Comparison of ENCODE assay signal across 14 cellular contexts in the genomic region with DNA sequence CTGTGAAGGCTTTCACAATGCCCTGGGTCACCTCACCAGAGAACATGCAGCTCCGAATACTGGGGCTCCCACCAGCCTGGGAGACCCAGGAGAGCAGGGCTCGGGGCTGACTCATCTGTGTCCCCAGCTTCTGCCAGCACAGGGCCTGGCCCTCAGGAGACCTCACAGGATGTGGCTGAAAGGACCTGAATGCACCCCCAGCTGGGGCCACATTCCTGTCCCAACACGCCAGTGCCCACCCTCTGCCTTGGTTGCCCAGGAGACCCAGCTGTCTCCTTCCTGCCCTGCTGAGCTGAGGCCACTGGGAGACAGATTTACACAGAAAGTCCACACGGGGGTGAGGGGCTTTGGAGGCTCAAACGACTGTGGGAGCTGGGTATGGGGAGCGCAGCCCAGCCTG. TPM values are rescaled to one million over a fixed set of nuclear protein-coding genes. Genes with fewer than 3 reads are reported as not detected.
DNase-seq lines count a peak whose midpoint lies in the region; ATAC-seq, FAIRE-seq and TF ChIP-seq lines count a peak whose summit lies in the region.
"Had no signal": no experiment of that assay in that cellular context is flagged by ENCODE, and none has a peak within 500 bp of the region (broad histone marks: within the 10 kb centered on the region; RNA-seq: fewer than 3 reads in every experiment).

No MANE protein-coding gene starts in this region.

- H2BK20ac ChIP-seq in H1 (ENCODE audit: low read length), result 0 out of 2 replicates have a peak overlapping the region, but pooled peaks have one; percentile 24

- peak overlapping the region; percentile 41; the same call in 1 of the 2 replicates for H2AK5ac ChIP-seq in H1 (ENCODE audit: low read depth, low read length)

- H2BK5ac ChIP-seq in H1 (ENCODE audit: low read depth, low read length), result peak overlapping the region; percentile 83; the same call in 1 of the 2 replicates

- H3K4me2 ChIP-seq in H1 (ENCODE audit: insufficient read depth in 1 of 2, low read depth in 2 of 2, low read length in 2 of 2), result peak overlapping the region in 1 of 2 experiments; percentile 30; a peak in 3 of 4 replicates

- H3K27ac ChIP-seq in H1 (ENCODE audit: low read depth, low read length), result peak overlapping the region; percentile 13; the same call in 1 of the 2 replicates
- H3K27ac ChIP-seq: ovary had no signal

- H2BK15ac ChIP-seq in H1 (ENCODE audit: low read length), result no peak overlapping the region

- no peak for TF ChIP-seq CTCF in GM13976 (IDR thresholded peaks at IDR 0.05; ENCODE audit: borderline replicate concordance, control extremely low read depth, extremely low read depth, insufficient read depth, missing control alignments)
- TF ChIP-seq CTCF in H1 (IDR thresholded peaks at IDR 0.05; ENCODE audit: control extremely low read depth in 1 of 3, insufficient read depth in 1 of 3, low read depth in 1 of 3, low read length in 3 of 3), result no peak

- no peaks in the 10 kb centered on the region for H3K36me3 ChIP-seq in H1 (ENCODE audit: control insufficient read depth in 2 of 4, insufficient read depth in 4 of 4, low read length in 3 of 4)
- H3K36me3 ChIP-seq: ovary had no signal

- POLR2A ChIA-PET in H1 (lab: Charles Lee; ENCODE audit: partially characterized antibody), result interaction anchor here (0.8 to 3.7 kb wide), 9 partner anchors 8 to 167 kb away, joined by 3 to 36 read pairs (median 4); a partner anchor contains a TSS

- H3K4ac ChIP-seq in H1 (replicated peaks; ENCODE audit: insufficient read length, low read depth, low read length), result no peak overlapping the region

- WGBS in H1 (ENCODE audit: extremely low coverage in 1 of 2, insufficient coverage in 1 of 2, insufficient read length in 1 of 2, insufficient replicate concordance in 2 of 2, low coverage in 1 of 2, low lambda C conversion rate in 2 of 2, missing lambda C conversion rate in 1 of 2), 2 experiments, result 50% methylated on average over 6 of the region's 6 CpGs; no CpG with 5 or more reads in 1 of the 2 experiments

- H3K79me1 ChIP-seq in H1 (ENCODE audit: low read depth, low read length), result no peaks in the 10 kb centered on the region

- in situ Hi-C loops in GM13976 (cut with MboI; ENCODE audit: low sequenced_read_pairs, unreplicated experiment), result no loop called here

- TF ChIP-seq RAD21 in H1 (IDR thresholded peaks at IDR 0.05 in 1 of 2, conservative IDR thresholded peaks at IDR 0.05 in 1 of 2; ENCODE audit: low read depth in 2 of 2, low read length in 2 of 2), result no peak

- TF ChIP-seq POLR2A in H1 (IDR thresholded peaks at IDR 0.05; ENCODE audit: control extremely low read depth in 1 of 2, low read depth in 2 of 2, low read length in 2 of 2), result no peak

- peak overlapping the region; percentile 54 for H4K8ac ChIP-seq in H1 (ENCODE audit: extremely low read depth, insufficient read depth, low read length)

- H3K18ac ChIP-seq in H1 (ENCODE audit: extremely low read depth, low read length), result peak overlapping the region; percentile 17

- CTCF ChIA-PET in H1 (lab: Charles Lee; ENCODE audit: partially characterized antibody), result interaction anchor here (0.5 to 14.7 kb wide), 12 partner anchors 9 to 182 kb away, joined by 3 to 285 read pairs (median 4); a partner anchor contains a TSS

- peak; percentile 28 for DNase-seq in GM13976 (ENCODE audit: low spot score)
- DNase-seq in NCI-H345 (lab: John Stamatoyannopoulos, UW), result peak; percentile 54
- peak; percentile 64 to 65 for DNase-seq in H1 (ENCODE audit: low read depth in 1 of 2, low spot score in 2 of 2)
- peak; percentile 61 for DNase-seq in retina
- DNase-seq in stimulated activated naive CD4-positive, alpha-beta T cell (lab: John Stamatoyannopoulos, UW), result no peak
- DNase-seq: activated CD4-positive, alpha-beta T cell treated with anti-CD3 and anti-CD28 coated beads for 4 hours; cerebellar nuclear complex; NCI-H524 treated with DMSO at 0.1 percent for 48 hours had no signal

- H2AFZ ChIP-seq in H1 (ENCODE audit: low read length), result no peak overlapping the region

- TF ChIP-seq EP300 in H1 (IDR thresholded peaks at IDR 0.05; ENCODE audit: borderline replicate concordance in 1 of 2, low read depth in 2 of 2, low read length in 2 of 2), result no peak

- no peaks in the 10 kb centered on the region for H3K79me2 ChIP-seq in H1 (ENCODE audit: control insufficient read depth in 1 of 2, insufficient read depth in 2 of 2, low read length in 2 of 2)

- no peak overlapping the region for H3K14ac ChIP-seq in H1 (ENCODE audit: insufficient read length)

- H3K9me3 ChIP-seq in H1 (ENCODE audit: insufficient read depth in 2 of 2, low read depth in 1 of 2, low read length in 1 of 2), result no peaks in the 10 kb centered on the region
- H3K9me3 ChIP-seq: ovary had no signal

- peak overlapping the region; percentile 90; the same call in 1 of the 2 replicates for H2BK12ac ChIP-seq in H1 (ENCODE audit: low read depth, low read length)

- no peaks in the 10 kb centered on the region for H3K27me3 ChIP-seq in H1 (replicated peaks in 1 of 4; ENCODE audit: control insufficient read depth in 3 of 4, extremely low read depth in 1 of 4, insufficient read depth in 3 of 4, low read length in 3 of 4)
- H3K27me3 ChIP-seq: ovary had no signal

- H4K91ac ChIP-seq in H1 (replicated peaks; ENCODE audit: insufficient read length, low read length), result peak overlapping the region; percentile 94

- FAIRE-seq in H1 (lab: Jason Lieb, UNC), result no peak
- FAIRE-seq: frontal cortex had no signal

- H4K20me1 ChIP-seq in H1 (replicated peaks in 1 of 2; ENCODE audit: control insufficient read depth in 1 of 2, insufficient read depth in 2 of 2, low read length in 2 of 2), result no peaks in the 10 kb centered on the region

- H3K23ac ChIP-seq in H1 (ENCODE audit: insufficient read length), result no peak overlapping the region

- peaks cover 0 to 16% (median 10%) of the 10 kb centered on the region in 4 experiments; a peak in 6 of 7 replicates for H3K4me1 ChIP-seq in H1 (replicated peaks in 1 of 4; ENCODE audit: control insufficient read depth in 3 of 4, insufficient read depth in 4 of 4, low read length in 3 of 4)

- no peak overlapping the region for H2BK120ac ChIP-seq in H1 (replicated peaks; ENCODE audit: low read depth, low read length)

- peak overlapping the region; percentile 31 for H4K5ac ChIP-seq in H1 (ENCODE audit: insufficient read length, low read depth, low read length)

- H3K9ac ChIP-seq in H1 (replicated peaks in 1 of 4; ENCODE audit: extremely low read depth in 1 of 4, low read depth in 3 of 4, low read length in 3 of 4), result no peak overlapping the region; a peak in 1 of 7 replicates

- no peaks in the 10 kb centered on the region for H3K23me2 ChIP-seq in H1 (ENCODE audit: low read depth, low read length)

- H3K4me3 ChIP-seq in H1 (ENCODE audit: extremely low read depth in 1 of 4, insufficient read depth in 2 of 4, low read depth in 3 of 4, low read length in 4 of 4), result no peak overlapping the region
- H3K4me3 ChIP-seq: ovary had no signal

- H3K56ac ChIP-seq in H1 (replicated peaks; ENCODE audit: insufficient read length, low read depth, low read length), result no peak overlapping the region

- ATAC-seq in HG02870 (IDR thresholded peaks at IDR 0.05; ENCODE audit: unreplicated experiment), result no peak
- no peak for ATAC-seq in GM21619 (IDR thresholded peaks at IDR 0.05; ENCODE audit: unreplicated experiment)
- ATAC-seq: stimulated activated memory B cell treated with anti-CD40 and anti-IgM and Interleukin-4, amounts not matched to agents 10 μg/mL and 1 μg/mL and 100 μg/mL, for 72 hours had no signal

RNA-seq across cellular contexts. Expression of a gene that starts 11.9 kb away (rescaled TPM):
- total RNA-seq in H1 (2021; fragmentation: NEBNext Ultra II Directional; extraction: Animal tissue kit (Norgen Biotek cat#: 25700)), result 42.5 and 44.5 TPM in 2 replicates
- 48.7 and 77.3 TPM in 2 replicates for polyA plus RNA-seq in H1 (2011; rRNA removed)
- polyA plus RNA-seq in H1 (2011; cell fraction: cytosol; rRNA removed), result 61.0 TPM
- 97.8 TPM for polyA plus RNA-seq in H1 (2011; cell fraction: nucleus; rRNA removed)
- polyA plus RNA-seq in H1 (2012, experiment 1 of 2), result 33.8 to 48.3 TPM (median 44.2 TPM) in 4 replicates
- 52.5 TPM for polyA plus RNA-seq in H1 (2012, experiment 2 of 2)
- 28.4 TPM for polyA plus RNA-seq in H1 (2013, experiment 1 of 2)
- 25.3 TPM for polyA plus RNA-seq in H1 (2013, experiment 2 of 2)
- 22.1 and 33.4 TPM in 2 replicates for polyA minus RNA-seq in H1 (2011; rRNA and poly(A)+ RNA removed)
- polyA minus RNA-seq in H1 (2011; cell fraction: cytosol; rRNA and poly(A)+ RNA removed), result 19.2 TPM
- 26.0 TPM for polyA minus RNA-seq in H1 (2011; cell fraction: nucleus; rRNA and poly(A)+ RNA removed)

RNA-seq across cellular contexts. Expression of a gene that starts 37.4 kb away (rescaled TPM):
- 8.4 and 9.7 TPM in 2 replicates for total RNA-seq in H1 (2021; fragmentation: NEBNext Ultra II Directional; extraction: Animal tissue kit (Norgen Biotek cat#: 25700))
- polyA plus RNA-seq in H1 (2011; rRNA removed), result 25.5 and 32.7 TPM in 2 replicates
- polyA plus RNA-seq in H1 (2011; cell fraction: cytosol; rRNA removed), result 24.6 TPM
- polyA plus RNA-seq in H1 (2011; cell fraction: nucleus; rRNA removed), result 33.3 TPM
- polyA plus RNA-seq in H1 (2012, experiment 1 of 2), result 12.8 to 19.2 TPM (median 18.4 TPM) in 4 replicates
- 18.2 TPM for polyA plus RNA-seq in H1 (2012, experiment 2 of 2)
- 6.1 TPM for polyA plus RNA-seq in H1 (2013, experiment 1 of 2)
- polyA plus RNA-seq in H1 (2013, experiment 2 of 2), result 5.6 TPM
- 3.5 and 5.0 TPM in 2 replicates for polyA minus RNA-seq in H1 (2011; rRNA and poly(A)+ RNA removed)
- 6.0 TPM for polyA minus RNA-seq in H1 (2011; cell fraction: cytosol; rRNA and poly(A)+ RNA removed)
- polyA minus RNA-seq in H1 (2011; cell fraction: nucleus; rRNA and poly(A)+ RNA removed), result 5.5 TPM

RNA-seq across cellular contexts. Expression of a gene that starts 43.6 kb away (rescaled TPM):
- total RNA-seq in H1 (2021; fragmentation: NEBNext Ultra II Directional; extraction: Animal tissue kit (Norgen Biotek cat#: 25700)), result 0.48 TPM in 1 of 2 replicates, not detected in the other
- polyA plus RNA-seq in H1 (2011; rRNA removed), result 0.80 and 2.2 TPM in 2 replicates
- 1.5 TPM for polyA plus RNA-seq in H1 (2011; cell fraction: cytosol; rRNA removed)
- polyA plus RNA-seq in H1 (2011; cell fraction: nucleus; rRNA removed), result 5.9 TPM
- 0.41 to 0.80 TPM (median 0.75 TPM) in 3 of 4 replicates, not detected in the other for polyA plus RNA-seq in H1 (2012, experiment 1 of 2)
- 0.42 TPM for polyA plus RNA-seq in H1 (2012, experiment 2 of 2)
- 0.43 TPM for polyA plus RNA-seq in H1 (2013, experiment 1 of 2)
- polyA plus RNA-seq in H1 (2013, experiment 2 of 2), result 0.46 TPM
- 0.41 and 0.69 TPM in 2 replicates for polyA minus RNA-seq in H1 (2011; rRNA and poly(A)+ RNA removed)
- not detected for polyA minus RNA-seq in H1 (2011; cell fraction: cytosol; rRNA and poly(A)+ RNA removed)
- polyA minus RNA-seq in H1 (2011; cell fraction: nucleus; rRNA and poly(A)+ RNA removed), result 1.9 TPM
- total RNA-seq: frontal cortex, ovary had no signal
- polyA plus RNA-seq: ovary had no signal

RNA-seq across cellular contexts. Expression of a gene that starts 46.5 kb away (rescaled TPM):
- 12.2 and 12.9 TPM in 2 replicates for total RNA-seq in H1 (2021; fragmentation: NEBNext Ultra II Directional; extraction: Animal tissue kit (Norgen Biotek cat#: 25700))
- 7.4 and 12.4 TPM in 2 replicates for polyA plus RNA-seq in H1 (2011; rRNA removed)
- polyA plus RNA-seq in H1 (2011; cell fraction: cytosol; rRNA removed), result 10.5 TPM
- polyA plus RNA-seq in H1 (2011; cell fraction: nucleus; rRNA removed), result 13.8 TPM
- 6.4 to 7.6 TPM (median 7.4 TPM) in 4 replicates for polyA plus RNA-seq in H1 (2012, experiment 1 of 2)
- polyA plus RNA-seq in H1 (2012, experiment 2 of 2), result 6.4 TPM
- 8.6 TPM for polyA plus RNA-seq in H1 (2013, experiment 1 of 2)
- 9.4 TPM for polyA plus RNA-seq in H1 (2013, experiment 2 of 2)
- 10.9 and 15.3 TPM in 2 replicates for polyA minus RNA-seq in H1 (2011; rRNA and poly(A)+ RNA removed)
- 13.0 TPM for polyA minus RNA-seq in H1 (2011; cell fraction: cytosol; rRNA and poly(A)+ RNA removed)
- polyA minus RNA-seq in H1 (2011; cell fraction: nucleus; rRNA and poly(A)+ RNA removed), result 12.6 TPM

RNA-seq across cellular contexts. Expression of a gene that starts 52.2 kb away (rescaled TPM):
- total RNA-seq in H1 (2021; fragmentation: NEBNext Ultra II Directional; extraction: Animal tissue kit (Norgen Biotek cat#: 25700)), result 1.7 and 1.8 TPM in 2 replicates
- polyA plus RNA-seq in H1 (2011; rRNA removed), result 0.33 and 0.46 TPM in 2 replicates
- 1.2 TPM for polyA plus RNA-seq in H1 (2011; cell fraction: cytosol; rRNA removed)
- 4.8 TPM for polyA plus RNA-seq in H1 (2011; cell fraction: nucleus; rRNA removed)
- polyA plus RNA-seq in H1 (2012, experiment 1 of 2), result 0.73 to 1.3 TPM (median 1.0 TPM) in 4 replicates
- 0.26 TPM for polyA plus RNA-seq in H1 (2012, experiment 2 of 2)
- polyA plus RNA-seq in H1 (2013, experiment 1 of 2), result 0.73 TPM
- polyA plus RNA-seq in H1 (2013, experiment 2 of 2), result 0.35 TPM
- polyA minus RNA-seq in H1 (2011; rRNA and poly(A)+ RNA removed), result 0.56 and 1.0 TPM in 2 replicates
- 0.51 TPM for polyA minus RNA-seq in H1 (2011; cell fraction: cytosol; rRNA and poly(A)+ RNA removed)
- polyA minus RNA-seq in H1 (2011; cell fraction: nucleus; rRNA and poly(A)+ RNA removed), result 4.8 TPM
- total RNA-seq: frontal cortex had no signal
- polyA plus RNA-seq: liver had no signal

Comparison
In these comparisons a context has a peak if more than half of its experiments do, and no peak if none do; other contexts are left out.
1. DNase-seq: peak in GM13976 (single experiment), NCI-H345 (single experiment), H1 (2 of 2) and retina (single experiment); none in stimulated activated naive CD4-positive, alpha-beta T cell (0 of 6).